In the genomic region with DNA sequence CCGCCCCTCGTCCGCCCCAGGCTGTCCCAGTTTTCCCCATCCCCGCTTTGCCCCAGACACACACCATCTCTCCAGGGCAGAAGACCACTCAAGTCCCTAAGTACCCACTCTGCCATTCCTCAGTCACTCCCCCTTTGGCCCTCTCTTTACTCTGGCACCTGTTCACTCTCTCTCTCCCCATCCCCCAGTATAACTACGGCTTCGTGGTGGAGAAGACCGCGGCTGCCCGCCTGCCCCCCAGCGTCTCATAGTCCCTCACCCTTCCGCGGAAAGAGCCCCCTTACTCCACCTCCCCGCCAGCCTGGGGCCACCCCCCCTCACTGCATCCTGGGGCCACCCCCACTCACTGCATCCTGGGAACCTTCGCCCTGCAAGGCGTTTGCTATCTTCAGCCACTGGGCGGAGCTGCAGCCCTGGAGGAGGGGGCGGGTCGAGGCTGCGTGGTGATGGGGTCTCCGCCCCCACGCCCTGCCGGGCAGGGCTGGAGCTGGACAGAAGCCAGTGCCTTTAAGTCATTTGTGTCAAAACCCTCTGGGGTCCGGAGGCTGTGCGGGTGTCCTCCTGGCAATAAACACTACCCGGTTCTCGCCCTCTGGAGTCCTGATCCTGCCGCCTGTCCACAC, we compare ENCODE assay signal across 10 cellular contexts. TPM values are rescaled to one million over a fixed set of nuclear protein-coding genes. Genes with fewer than 3 reads are reported as not detected.
DNase-seq lines count a peak whose midpoint lies in the region; ATAC-seq and TF ChIP-seq lines count a peak whose summit lies in the region.
"Had no signal": no experiment of that assay in that cellular context is flagged by ENCODE, and none has a peak within 500 bp of the region (broad histone marks: within the 10 kb centered on the region; RNA-seq: fewer than 3 reads in every experiment).

No MANE protein-coding gene starts in this region.

- H3K23ac ChIP-seq in IMR-90 (ENCODE audit: low read depth, low read length): no peak overlapping the region

- dilution Hi-C loops in IMR-90 (cut with HindIII; ENCODE audit: low sequenced_read_pairs, unreplicated experiment): no loop called here

- 0 out of 2 replicates have a peak, but pooled peaks cover 2% of the 10 kb centered on the region for H3K4me1 ChIP-seq in IMR-90 (ENCODE audit: control insufficient read depth, insufficient read depth, low read length)
- H3K4me1 ChIP-seq: pancreas had no signal

- H2AK9ac ChIP-seq in IMR-90 (replicated peaks; ENCODE audit: low read depth, low read length, poor library complexity): no peak overlapping the region

- no peak overlapping the region for H2BK5ac ChIP-seq in IMR-90 (ENCODE audit: low read depth, low read length, poor library complexity, severe bottlenecking)

- H2BK120ac ChIP-seq in IMR-90 (ENCODE audit: low read depth, low read length): no peak overlapping the region

- no peak overlapping the region for H3K4me2 ChIP-seq in IMR-90 (ENCODE audit: low read depth, low read length)

- H3K27me3 Mint-ChIP-seq in activated CD8-positive, alpha-beta T cell treated with anti-CD3 and anti-CD28 coated beads for 36 hours: no peaks in the 10 kb centered on the region
- H3K27me3 Mint-ChIP-seq in stimulated activated naive B cell treated with anti-CD40 and anti-IgM and Interleukin-4, amounts not matched to agents 10 μg/mL and 1 μg/mL and 100 μg/mL, for 72 hours: no peaks in the 10 kb centered on the region

- peak; percentile 46 for TF ChIP-seq CTCF in IMR-90 (conservative IDR thresholded peaks at IDR 0.05; ENCODE audit: low read depth, low read length)
- peak; percentile 44 for TF ChIP-seq CTCF in activated CD8-positive, alpha-beta T cell treated with anti-CD3 and anti-CD28 coated beads for 36 hours (IDR thresholded peaks at IDR 0.05)

- H3K9me3 Mint-ChIP-seq in activated CD8-positive, alpha-beta T cell treated with anti-CD3 and anti-CD28 coated beads for 36 hours: no peaks in the 10 kb centered on the region
- H3K9me3 Mint-ChIP-seq in stimulated activated naive B cell treated with anti-CD40 and anti-IgM and Interleukin-4, amounts not matched to agents 10 μg/mL and 1 μg/mL and 100 μg/mL, for 72 hours: no peaks in the 10 kb centered on the region
- H3K9me3 Mint-ChIP-seq: T-helper 1 cell treated with Interleukin-12 subunit alpha and Interleukin-12 subunit beta and Interleukin-4 antibody, amounts not matched to agents 30 μg/mL and 1 μg/mL, for 36 hours had no signal

- H3K79me1 ChIP-seq in IMR-90 (ENCODE audit: low read depth in 1 of 2, low read length in 2 of 2): peaks cover 5 to 9% of the 10 kb centered on the region in 2 experiments; a peak in 3 of 4 replicates

- H3K27ac ChIP-seq in IMR-90 (ENCODE audit: insufficient read depth, low read length): no peak overlapping the region
- H3K27ac ChIP-seq: pancreas had no signal

- ATAC-seq in IMR-90 (ENCODE audit: low read depth) (peak; percentile 86), left ventricle myocardium superior (peak; percentile 40), GM18870 (IDR thresholded peaks at IDR 0.05; ENCODE audit: unreplicated experiment) (no peak), GM19397 (IDR thresholded peaks at IDR 0.05; ENCODE audit: unreplicated experiment) (no peak), HG03565 (IDR thresholded peaks at IDR 0.05; ENCODE audit: unreplicated experiment) (no peak)
- peak; percentile 75 for ATAC-seq in activated CD8-positive, alpha-beta T cell treated with anti-CD3 and anti-CD28 coated beads for 36 hours
- peak; percentile 65 to 67 for ATAC-seq in stimulated activated naive B cell treated with anti-CD40 and anti-IgM and Interleukin-4, amounts not matched to agents 10 μg/mL and 1 μg/mL and 100 μg/mL, for 72 hours (replicated peaks)

- no peak overlapping the region for H3K56ac ChIP-seq in IMR-90 (ENCODE audit: extremely low read depth, insufficient read depth, low read length)

- no peak overlapping the region for H3K14ac ChIP-seq in IMR-90 (replicated peaks; ENCODE audit: low read depth, low read length)

- peak; percentile 35; the same call in 1 of the 2 replicates for TF ChIP-seq RAD21 in IMR-90 (IDR thresholded peaks at IDR 0.05; ENCODE audit: low read length)

- H3K36me3 ChIP-seq in IMR-90 (ENCODE audit: control insufficient read depth, insufficient read depth, low read length): peaks cover 5% of the 10 kb centered on the region; the same call in 1 of the 2 replicates

- 30% methylated on average over 6 of the region's 27 CpGs; no CpG with 5 or more reads in 1 of the 2 experiments for WGBS in IMR-90 (ENCODE audit: extremely low coverage in 2 of 2, insufficient read length in 1 of 2), 2 experiments

- no peaks in the 10 kb centered on the region for H4K20me1 ChIP-seq in IMR-90 (ENCODE audit: insufficient read depth, low read length)

- CTCF ChIA-PET in IMR-90 (lab: Yijun Ruan, JAX): no interaction called here
- CTCF ChIA-PET in activated CD8-positive, alpha-beta T cell treated with anti-CD3 and anti-CD28 coated beads for 36 hours (lab: Charles Lee): interaction anchor here (1.2 to 1.6 kb wide), 2 partner anchors 16 kb away, joined by 3 to 4 read pairs; no protein-coding TSS in a partner anchor

- H3K18ac ChIP-seq in IMR-90 (ENCODE audit: low read depth, low read length): no peak overlapping the region

- H3K27me3 ChIP-seq in IMR-90 (ENCODE audit: control insufficient read depth, insufficient read depth, low read length): no peaks in the 10 kb centered on the region
- H3K27me3 ChIP-seq: pancreas had no signal

- H3K4me3 ChIP-seq in IMR-90 (ENCODE audit: insufficient read depth, low read depth, low read length): no peak overlapping the region
- H3K4me3 ChIP-seq: pancreas had no signal

- no peaks in the 10 kb centered on the region for H3K9me3 ChIP-seq in IMR-90 (ENCODE audit: control insufficient read depth, insufficient read depth, low read length)
- H3K9me3 ChIP-seq: pancreas had no signal

- no peak overlapping the region for H4K91ac ChIP-seq in IMR-90 (ENCODE audit: insufficient read depth, low read depth, low read length)

- H3K4me1 Mint-ChIP-seq in activated CD8-positive, alpha-beta T cell treated with anti-CD3 and anti-CD28 coated beads for 36 hours (ENCODE audit: low read depth): peaks cover 8% of the 10 kb centered on the region
- H3K4me1 Mint-ChIP-seq in stimulated activated naive B cell treated with anti-CD40 and anti-IgM and Interleukin-4, amounts not matched to agents 10 μg/mL and 1 μg/mL and 100 μg/mL, for 72 hours: peaks cover 11 to 21% of the 10 kb centered on the region in 2 donors

- POLR2A ChIA-PET in IMR-90 (lab: Charles Lee; ENCODE audit: unreplicated experiment): no interaction called here
- POLR2A ChIA-PET in activated CD8-positive, alpha-beta T cell treated with anti-CD3 and anti-CD28 coated beads for 36 hours (lab: Charles Lee): no interaction called here

- BruUV-seq in IMR-90 (replicated peaks; lab: Mats Ljungman, UMichigan): no TSS peak

- H3K27ac Mint-ChIP-seq in activated CD8-positive, alpha-beta T cell treated with anti-CD3 and anti-CD28 coated beads for 36 hours: no peak overlapping the region
- H3K27ac Mint-ChIP-seq in stimulated activated naive B cell treated with anti-CD40 and anti-IgM and Interleukin-4, amounts not matched to agents 10 μg/mL and 1 μg/mL and 100 μg/mL, for 72 hours: peak overlapping the region; percentile 65
- H3K27ac Mint-ChIP-seq: T-helper 1 cell treated with Interleukin-12 subunit alpha and Interleukin-12 subunit beta and Interleukin-4 antibody, amounts not matched to agents 30 μg/mL and 1 μg/mL, for 36 hours had no signal

- DNase-seq in EL (peak; percentile 27), IMR-90 (peak; percentile 23), left ventricle myocardium superior (peak; percentile 50)
- peak; percentile 61 for DNase-seq in activated CD8-positive, alpha-beta T cell treated with anti-CD3 and anti-CD28 coated beads for 36 hours
- no peak for DNase-seq in stimulated activated naive B cell treated with anti-CD40 and anti-IgM and Interleukin-4, amounts not matched to agents 10 μg/mL and 1 μg/mL and 100 μg/mL, for 72 hours

- no peak overlapping the region for H3K4me3 Mint-ChIP-seq in activated CD8-positive, alpha-beta T cell treated with anti-CD3 and anti-CD28 coated beads for 36 hours
- H3K4me3 Mint-ChIP-seq in stimulated activated naive B cell treated with anti-CD40 and anti-IgM and Interleukin-4, amounts not matched to agents 10 μg/mL and 1 μg/mL and 100 μg/mL, for 72 hours: no peak overlapping the region
- H3K4me3 Mint-ChIP-seq: T-helper 1 cell treated with Interleukin-12 subunit alpha and Interleukin-12 subunit beta and Interleukin-4 antibody, amounts not matched to agents 30 μg/mL and 1 μg/mL, for 36 hours had no signal

- H2BK15ac ChIP-seq in IMR-90 (ENCODE audit: low read depth, low read length): no peak overlapping the region

- no peak overlapping the region for H3K4ac ChIP-seq in IMR-90 (ENCODE audit: low read depth, low read length)

- peak overlapping the region; percentile 56 for H2AFZ ChIP-seq in IMR-90 (replicated peaks; ENCODE audit: low read length, poor library complexity)

- H2AK5ac ChIP-seq in IMR-90 (ENCODE audit: low read depth, low read length): no peak overlapping the region

- H3K9me1 ChIP-seq in IMR-90 (ENCODE audit: insufficient read depth, low read length): 0 out of 2 replicates have a peak, but pooled peaks cover 3% of the 10 kb centered on the region

- in situ Hi-C loops in IMR-90 (cut with MboI; ENCODE audit: low sequenced_read_pairs): no loop called here

- H3K9ac ChIP-seq in IMR-90 (ENCODE audit: low read depth, low read length): no peak overlapping the region

- intact Hi-C loops in IMR-90 (cut with micrococcal nuclease) (no loop called here), left ventricle myocardium superior (cut with micrococcal nuclease) (no loop called here)
- intact Hi-C loops in activated CD8-positive, alpha-beta T cell treated with anti-CD3 and anti-CD28 coated beads for 36 hours (cut with micrococcal nuclease): no loop called here

- TF ChIP-seq POLR2A in IMR-90 (IDR thresholded peaks at IDR 0.05; ENCODE audit: low read depth, low read length): no peak

- no peak overlapping the region for H4K5ac ChIP-seq in IMR-90 (ENCODE audit: low read depth, low read length)

- H2BK20ac ChIP-seq in IMR-90 (ENCODE audit: low read depth, low read length): no peak overlapping the region

- H4K8ac ChIP-seq in IMR-90 (ENCODE audit: low read depth in 2 of 2, low read length in 2 of 2): no peak overlapping the region

- peaks cover 10% of the 10 kb centered on the region for H3K36me3 Mint-ChIP-seq in activated CD8-positive, alpha-beta T cell treated with anti-CD3 and anti-CD28 coated beads for 36 hours (ENCODE audit: low read depth)
- peaks cover 5 to 12% of the 10 kb centered on the region in 2 donors for H3K36me3 Mint-ChIP-seq in stimulated activated naive B cell treated with anti-CD40 and anti-IgM and Interleukin-4, amounts not matched to agents 10 μg/mL and 1 μg/mL and 100 μg/mL, for 72 hours

RNA-seq across cellular contexts. Expression of gene MVB12A, which starts 5.0 kb away (rescaled TPM):
- 13.8 and 13.9 TPM in 2 replicates for total RNA-seq in IMR-90 (2012; rRNA removed)
- 43.9 and 44.3 TPM in 2 replicates for polyA plus RNA-seq in IMR-90 (2012; rRNA removed)
- polyA plus RNA-seq in IMR-90 (2012; cell fraction: cytosol; rRNA removed): 35.8 and 58.5 TPM in 2 replicates
- 42.9 and 77.3 TPM in 2 replicates for polyA plus RNA-seq in IMR-90 (2012; cell fraction: nucleus; rRNA removed; ENCODE audit: low replicate concordance)
- total RNA-seq in activated CD8-positive, alpha-beta T cell treated with anti-CD3 and anti-CD28 coated beads for 36 hours: 10 to 100 TPM; 28.1 to 31.8 TPM
- total RNA-seq in left ventricle myocardium superior: 18.9 TPM

RNA-seq across cellular contexts. Expression of gene BST2, which starts 19.4 kb away (rescaled TPM):
- total RNA-seq in IMR-90 (2012; rRNA removed): 0.18 and 0.28 TPM in 2 replicates
- 0.67 and 0.92 TPM in 2 replicates for polyA plus RNA-seq in IMR-90 (2012; rRNA removed)
- 0.78 and 2.3 TPM in 2 replicates for polyA plus RNA-seq in IMR-90 (2012; cell fraction: cytosol; rRNA removed)
- 0.34 and 0.96 TPM in 2 replicates for polyA plus RNA-seq in IMR-90 (2012; cell fraction: nucleus; rRNA removed; ENCODE audit: low replicate concordance)
- 10 to 100 TPM; 89.7 to 98.4 TPM for total RNA-seq in activated CD8-positive, alpha-beta T cell treated with anti-CD3 and anti-CD28 coated beads for 36 hours
- total RNA-seq in left ventricle myocardium superior: 49.7 TPM

RNA-seq across cellular contexts. Expression of gene TMEM221, which starts 23.6 kb away (rescaled TPM):
- not detected in 2 replicates for total RNA-seq in IMR-90 (2012; rRNA removed)
- polyA plus RNA-seq in IMR-90 (2012; rRNA removed): 0.06 and 0.12 TPM in 2 replicates
- 0.08 and 0.11 TPM in 2 replicates for polyA plus RNA-seq in IMR-90 (2012; cell fraction: cytosol; rRNA removed)
- polyA plus RNA-seq in IMR-90 (2012; cell fraction: nucleus; rRNA removed; ENCODE audit: low replicate concordance): 0.04 and 0.11 TPM in 2 replicates
- total RNA-seq in activated CD8-positive, alpha-beta T cell treated with anti-CD3 and anti-CD28 coated beads for 36 hours: not detected
- not detected for total RNA-seq in left ventricle myocardium superior

RNA-seq across cellular contexts. Expression of gene CCDC194, which starts 30.9 kb away (rescaled TPM):
- not detected in 2 replicates for total RNA-seq in IMR-90 (2012; rRNA removed)
- not detected in 2 replicates for polyA plus RNA-seq in IMR-90 (2012; rRNA removed)
- polyA plus RNA-seq in IMR-90 (2012; cell fraction: cytosol; rRNA removed): not detected in 2 replicates
- polyA plus RNA-seq in IMR-90 (2012; cell fraction: nucleus; rRNA removed; ENCODE audit: low replicate concordance): not detected in 2 replicates
- 1 to 10 TPM in 1 of 2 experiments, under 1 TPM in 1; 0.78 to 1.3 TPM for total RNA-seq in activated CD8-positive, alpha-beta T cell treated with anti-CD3 and anti-CD28 coated beads for 36 hours
- not detected for total RNA-seq in left ventricle myocardium superior
- polyA plus RNA-seq: pancreas had no signal

RNA-seq across cellular contexts. Expression of gene NXNL1, which starts 35.9 kb away (rescaled TPM):
- total RNA-seq in IMR-90 (2012; rRNA removed) (not detected in 2 replicates), left ventricle myocardium superior (not detected)
- not detected in 2 replicates for polyA plus RNA-seq in IMR-90 (2012; rRNA removed)
- not detected in 2 replicates for polyA plus RNA-seq in IMR-90 (2012; cell fraction: cytosol; rRNA removed)
- not detected in 2 replicates for polyA plus RNA-seq in IMR-90 (2012; cell fraction: nucleus; rRNA removed; ENCODE audit: low replicate concordance)
- total RNA-seq in activated CD8-positive, alpha-beta T cell treated with anti-CD3 and anti-CD28 coated beads for 36 hours: not detected
- total RNA-seq: pancreas had no signal

Comparison
In these comparisons a context has a peak if more than half of its experiments do, and no peak if none do; other contexts are left out.
1. ATAC-seq: peak in IMR-90 (single experiment), activated CD8-positive, alpha-beta T cell treated with anti-CD3 and anti-CD28 coated beads for 36 hours (single experiment), left ventricle myocardium superior (single experiment) and stimulated activated naive B cell treated with anti-CD40 and anti-IgM and Interleukin-4, amounts not matched to agents 10 μg/mL and 1 μg/mL and 100 μg/mL, for 72 hours (2 of 2); none in GM18870 (single experiment), GM19397 (single experiment) and HG03565 (single experiment).
2. RNA of gene BST2, which starts 19.4 kb away (total RNA-seq): 89.7 to 98.4 TPM in activated CD8-positive, alpha-beta T cell treated with anti-CD3 and anti-CD28 coated beads for 36 hours and 49.7 TPM in left ventricle myocardium superior (single experiment); 0.18 to 0.28 TPM in IMR-90; every median in the first group is over 10 times any median in the second.